ENCODE assay signal across 34 cellular contexts in genomic region chr1:78132174-78132972, GRCh38.
"Had no signal": no experiment of that assay in that cellular context is flagged by ENCODE, and none has a peak within 500 bp of the region (broad histone marks: within the 10 kb centered on the region; RNA-seq: fewer than 3 reads in every experiment).

No MANE protein-coding gene starts in this region.

- ATAC-seq: Right ventricle myocardium inferior had no signal

- H3K4me1 ChIP-seq: ascending aorta had no signal

- H3K9me3 ChIP-seq: ascending aorta had no signal

- H3K27me3 ChIP-seq: ascending aorta, cardiac muscle cell had no signal

- DNase-seq: activated CD4-positive, alpha-beta memory T cell treated with anti-CD3 and anti-CD28 coated beads, Interleukin-2, amount 10 ng/mL, durations not matched to agents 7 days and 5 days; activated CD4-positive, alpha-beta T cell treated with anti-CD3 and anti-CD28 coated beads for 1 hour; activated CD4-positive, alpha-beta T cell treated with anti-CD3 and anti-CD28 coated beads for 48 hours; activated CD4-positive, CD25-positive, alpha-beta regulatory T cell; activated CD8-positive, alpha-beta memory T cell treated with anti-CD3 and anti-CD28 coated beads for 24 hours; activated gamma-delta T cell; activated naive CD4-positive, alpha-beta T cell treated with Interleukin-2 at 50 U/mL for 16 hours; activated naive CD8-positive, alpha-beta T cell treated with anti-CD3 and anti-CD28 coated beads, Interleukin-2, amount 10 ng/mL, durations not matched to agents 7 days and 5 days; activated T-cell treated with anti-CD3 and anti-CD28 coated beads, Interleukin-2, amount 50 U/mL, for 24 hours; amygdala; cortex of kidney; NCI-H1105; NCI-H1417 treated with DMSO at 0.1 percent for 48 hours; NCI-H1694; NCI-H1930; NCI-H2081 treated with DMSO at 0.1 percent for 48 hours; NCI-H226; NCI-H446 treated with DMSO at 0.1 percent for 48 hours; NCI-H524; NCI-H69; NCI-H82; PC-9; SIG-M5; SW 1271; T-helper 1 cell; T-helper 2 cell; T-helper 9 cell; WERI-Rb-1 had no signal

- H3K4me1 Mint-ChIP-seq: activated CD4-positive, alpha-beta memory T cell treated with anti-CD3 and anti-CD28 coated beads, Interleukin-2, amount 10 ng/mL, durations not matched to agents 7 days and 5 days; activated naive CD4-positive, alpha-beta T cell treated with anti-CD3 and anti-CD28 coated beads, Interleukin-2, amount 50 U/mL, for 24 hours; activated naive CD8-positive, alpha-beta T cell treated with anti-CD3 and anti-CD28 coated beads, Interleukin-2, amount 10 ng/mL, durations not matched to agents 7 days and 5 days had no signal

- H3K4me3 Mint-ChIP-seq: activated CD4-positive, alpha-beta memory T cell treated with anti-CD3 and anti-CD28 coated beads, Interleukin-2, amount 10 ng/mL, durations not matched to agents 7 days and 5 days; activated naive CD4-positive, alpha-beta T cell treated with anti-CD3 and anti-CD28 coated beads, Interleukin-2, amount 50 U/mL, for 24 hours; activated naive CD8-positive, alpha-beta T cell treated with anti-CD3 and anti-CD28 coated beads, Interleukin-2, amount 10 ng/mL, durations not matched to agents 7 days and 5 days; activated T-cell treated with anti-CD3 and anti-CD28 coated beads, Interleukin-2, amount 50 U/mL, for 24 hours had no signal

- H3K27ac Mint-ChIP-seq: activated CD4-positive, alpha-beta memory T cell treated with anti-CD3 and anti-CD28 coated beads, Interleukin-2, amount 10 ng/mL, durations not matched to agents 7 days and 5 days; activated naive CD4-positive, alpha-beta T cell treated with anti-CD3 and anti-CD28 coated beads, Interleukin-2, amount 50 U/mL, for 24 hours; activated naive CD8-positive, alpha-beta T cell treated with anti-CD3 and anti-CD28 coated beads, Interleukin-2, amount 10 ng/mL, durations not matched to agents 7 days and 5 days; activated T-cell treated with anti-CD3 and anti-CD28 coated beads, Interleukin-2, amount 50 U/mL, for 24 hours; activated T-helper 2 cell treated with anti-CD3 and anti-CD28 coated beads, Interferon-gamma antibody, Interleukin-2, Interleukin-4, amounts not matched to agents 10 μg/mL and 5 μg/mL and 100 μg/mL, durations not matched to agents 14 hours and 24 hours and 36 hours had no signal

- H3K36me3 ChIP-seq: ascending aorta, cardiac muscle cell, WERI-Rb-1 had no signal

- H3K4me2 ChIP-seq: PC-9 had no signal

- H2AFZ ChIP-seq: PC-9 had no signal

- H3K9me3 Mint-ChIP-seq: activated CD4-positive, alpha-beta memory T cell treated with anti-CD3 and anti-CD28 coated beads, Interleukin-2, amount 10 ng/mL, durations not matched to agents 7 days and 5 days; activated naive CD4-positive, alpha-beta T cell treated with anti-CD3 and anti-CD28 coated beads, Interleukin-2, amount 50 U/mL, for 24 hours; activated naive CD8-positive, alpha-beta T cell treated with anti-CD3 and anti-CD28 coated beads, Interleukin-2, amount 10 ng/mL, durations not matched to agents 7 days and 5 days; activated T-cell treated with anti-CD3 and anti-CD28 coated beads, Interleukin-2, amount 50 U/mL, for 24 hours; activated T-helper 2 cell treated with anti-CD3 and anti-CD28 coated beads, Interferon-gamma antibody, Interleukin-2, Interleukin-4, amounts not matched to agents 10 μg/mL and 5 μg/mL and 100 μg/mL, durations not matched to agents 14 hours and 24 hours and 36 hours had no signal

- H3K4me3 ChIP-seq: ascending aorta, cardiac muscle cell, PC-9 had no signal

- H3K36me3 Mint-ChIP-seq: activated naive CD4-positive, alpha-beta T cell treated with anti-CD3 and anti-CD28 coated beads, Interleukin-2, amount 50 U/mL, for 24 hours; activated naive CD8-positive, alpha-beta T cell treated with anti-CD3 and anti-CD28 coated beads, Interleukin-2, amount 10 ng/mL, durations not matched to agents 7 days and 5 days had no signal

- H3K27me3 Mint-ChIP-seq: activated CD4-positive, alpha-beta memory T cell treated with anti-CD3 and anti-CD28 coated beads, Interleukin-2, amount 10 ng/mL, durations not matched to agents 7 days and 5 days; activated naive CD4-positive, alpha-beta T cell treated with anti-CD3 and anti-CD28 coated beads, Interleukin-2, amount 50 U/mL, for 24 hours; activated T-cell treated with anti-CD3 and anti-CD28 coated beads, Interleukin-2, amount 50 U/mL, for 24 hours had no signal

- H3K27ac ChIP-seq: ascending aorta, cardiac muscle cell, PC-9, RWPE1, WERI-Rb-1 had no signal
